9 cellular contexts compared by ENCODE assay signal in genomic region chr2:10449838-10450691, GRCh38. TPM values are rescaled to one million over a fixed set of nuclear protein-coding genes. Genes with fewer than 3 reads are reported as not detected.
A peak's percentile ranks its signal among the peaks of the same experiment; 100 is the strongest.
DNase-seq lines count a peak whose midpoint lies in the region; ATAC-seq and TF ChIP-seq lines count a peak whose summit lies in the region.
"Had no signal": no experiment of that assay in that cellular context is flagged by ENCODE, and none has a peak within 500 bp of the region (broad histone marks: within the 10 kb centered on the region; RNA-seq: fewer than 3 reads in every experiment).

No MANE protein-coding gene starts in this region.

- peaks cover 35% of the 10 kb centered on the region for H3K4me1 Mint-ChIP-seq in activated CD4-positive, alpha-beta T cell treated with anti-CD3 and anti-CD28 coated beads for 36 hours
- peaks cover 22% of the 10 kb centered on the region for H3K4me1 Mint-ChIP-seq in stimulated activated effector memory CD8-positive, alpha-beta T cell treated with anti-CD3 and anti-CD28 coated beads, Interleukin-12 subunit alpha, Interleukin-12 subunit beta, amount 100 ng/mL, for 72 hours

- peaks cover 11% of the 10 kb centered on the region for H4K20me1 ChIP-seq in SU-DHL-6 (ENCODE audit: low read depth, low read length)

- no peak overlapping the region for H3K27ac ChIP-seq in SU-DHL-6 (ENCODE audit: low read depth, low read length)

- H3K9ac ChIP-seq in SU-DHL-6 (ENCODE audit: low read length) = peak overlapping the region; percentile 86; the same call in 1 of the 2 replicates

- no peak overlapping the region for H3K4me3 ChIP-seq in SU-DHL-6 (ENCODE audit: insufficient read depth, low read length, poor library complexity, severe bottlenecking)

- peak overlapping the region; percentile 93 for H3K4me2 ChIP-seq in SU-DHL-6 (ENCODE audit: low read depth, low read length, poor library complexity, severe bottlenecking)

- no peak for TF ChIP-seq CTCF in SU-DHL-6 (IDR thresholded peaks at IDR 0.05; ENCODE audit: insufficient read depth, low read length, poor library complexity, severe bottlenecking)

- no peak for ATAC-seq in activated CD4-positive, alpha-beta T cell treated with anti-CD3 and anti-CD28 coated beads for 36 hours
- no peak for ATAC-seq in stimulated activated effector memory CD8-positive, alpha-beta T cell treated with anti-CD3 and anti-CD28 coated beads, Interleukin-12 subunit alpha, Interleukin-12 subunit beta, amount 100 ng/mL, for 72 hours
- no peak for ATAC-seq in HG03565 (IDR thresholded peaks at IDR 0.05; ENCODE audit: unreplicated experiment)

- H3K27me3 Mint-ChIP-seq in activated CD4-positive, alpha-beta T cell treated with anti-CD3 and anti-CD28 coated beads for 36 hours = no peaks in the 10 kb centered on the region

- H3F3A ChIP-seq in SU-DHL-6 (ENCODE audit: insufficient read depth) = peaks cover 20% of the 10 kb centered on the region; the same call in 1 of the 2 replicates

- H3K9me3 ChIP-seq in SU-DHL-6 (ENCODE audit: insufficient read depth, low read length) = no peaks in the 10 kb centered on the region

- H3K4me3 Mint-ChIP-seq in activated CD4-positive, alpha-beta T cell treated with anti-CD3 and anti-CD28 coated beads for 36 hours = peak overlapping the region; percentile 80
- peak overlapping the region; percentile 76 for H3K4me3 Mint-ChIP-seq in stimulated activated effector memory CD8-positive, alpha-beta T cell treated with anti-CD3 and anti-CD28 coated beads, Interleukin-12 subunit alpha, Interleukin-12 subunit beta, amount 100 ng/mL, for 72 hours

- DNase-seq in activated CD4-positive, alpha-beta T cell treated with anti-CD3 and anti-CD28 coated beads for 36 hours = no peak
- DNase-seq in activated CD4-positive, alpha-beta T cell treated with anti-CD3 and anti-CD28 coated beads for 4 hours = no peak
- DNase-seq in glomerular visceral epithelial cell (ENCODE audit: extremely low spot score) = peak; percentile 18
- DNase-seq in stimulated activated effector memory CD8-positive, alpha-beta T cell treated with anti-CD3 and anti-CD28 coated beads, Interleukin-12 subunit alpha, Interleukin-12 subunit beta, amount 100 ng/mL, for 72 hours (ENCODE audit: low spot score in 2 of 2) = no peak
- no peak for DNase-seq in activated CD4-positive, CD25-positive, alpha-beta regulatory T cell (lab: John Stamatoyannopoulos, UW)
- DNase-seq in cerebellar cortex (ENCODE audit: low spot score) = no peak
- DNase-seq: NCI-H1694 had no signal

- peaks cover 27% of the 10 kb centered on the region for H3K79me2 ChIP-seq in SU-DHL-6 (ENCODE audit: insufficient read depth, low read length)

- CTCF ChIA-PET in activated CD4-positive, alpha-beta T cell treated with anti-CD3 and anti-CD28 coated beads for 36 hours (lab: Charles Lee) = interaction anchor here (0.9 to 2.3 kb wide), 3 partner anchors 15 to 308 kb away, joined by 3 to 10 read pairs (median 5); no protein-coding TSS in a partner anchor

- H3K9me3 Mint-ChIP-seq in activated CD4-positive, alpha-beta T cell treated with anti-CD3 and anti-CD28 coated beads for 36 hours (ENCODE audit: low read depth) = no peaks in the 10 kb centered on the region
- H3K9me3 Mint-ChIP-seq in stimulated activated effector memory CD8-positive, alpha-beta T cell treated with anti-CD3 and anti-CD28 coated beads, Interleukin-12 subunit alpha, Interleukin-12 subunit beta, amount 100 ng/mL, for 72 hours = no peaks in the 10 kb centered on the region

- peaks cover 7% of the 10 kb centered on the region for H3K36me3 ChIP-seq in SU-DHL-6 (ENCODE audit: low read length)

- peak overlapping the region; percentile 95 for H3K27ac Mint-ChIP-seq in activated CD4-positive, alpha-beta T cell treated with anti-CD3 and anti-CD28 coated beads for 36 hours
- no peak overlapping the region for H3K27ac Mint-ChIP-seq in stimulated activated effector memory CD8-positive, alpha-beta T cell treated with anti-CD3 and anti-CD28 coated beads, Interleukin-12 subunit alpha, Interleukin-12 subunit beta, amount 100 ng/mL, for 72 hours

- no peaks in the 10 kb centered on the region for H3K27me3 ChIP-seq in SU-DHL-6 (ENCODE audit: low read length)

- H3K36me3 Mint-ChIP-seq in activated CD4-positive, alpha-beta T cell treated with anti-CD3 and anti-CD28 coated beads for 36 hours (ENCODE audit: low read depth) = peaks cover 18% of the 10 kb centered on the region
- peaks cover 15% of the 10 kb centered on the region for H3K36me3 Mint-ChIP-seq in stimulated activated effector memory CD8-positive, alpha-beta T cell treated with anti-CD3 and anti-CD28 coated beads, Interleukin-12 subunit alpha, Interleukin-12 subunit beta, amount 100 ng/mL, for 72 hours

- H3K9me2 ChIP-seq in SU-DHL-6 (replicated peaks; ENCODE audit: insufficient read depth, low read length) = no peaks in the 10 kb centered on the region

- intact Hi-C loops in activated CD4-positive, alpha-beta T cell treated with anti-CD3 and anti-CD28 coated beads for 36 hours (cut with DNase I, micrococcal nuclease) = loop anchor here (1.0 to 10.0 kb wide), 10 partner anchors 43 to 1768 kb away; partner anchors contain the start of genes ADAM17 (in 1 of the 2), E2F6 (in 1 of the 2), HPCAL1 (in 1 of the 2) and IAH1 (in 1 of the 2)

- H2AFZ ChIP-seq in SU-DHL-6 (ENCODE audit: low read depth, low read length, severe bottlenecking) = no peak overlapping the region

- POLR2A ChIA-PET in activated CD4-positive, alpha-beta T cell treated with anti-CD3 and anti-CD28 coated beads for 36 hours (lab: Charles Lee) = interaction anchor here (0.7 to 1.1 kb wide), 3 partner anchors 43 to 175 kb away, joined by 3 to 5 read pairs (median 4); no protein-coding TSS in a partner anchor

RNA-seq across cellular contexts. Expression of gene ODC1, which starts 1.9 kb away (rescaled TPM):
- 100 to 1,000 TPM; 158 to 170 TPM for total RNA-seq in activated CD4-positive, alpha-beta T cell treated with anti-CD3 and anti-CD28 coated beads for 36 hours
